ENCODE assay signal across 15 cellular contexts in the genomic region with DNA sequence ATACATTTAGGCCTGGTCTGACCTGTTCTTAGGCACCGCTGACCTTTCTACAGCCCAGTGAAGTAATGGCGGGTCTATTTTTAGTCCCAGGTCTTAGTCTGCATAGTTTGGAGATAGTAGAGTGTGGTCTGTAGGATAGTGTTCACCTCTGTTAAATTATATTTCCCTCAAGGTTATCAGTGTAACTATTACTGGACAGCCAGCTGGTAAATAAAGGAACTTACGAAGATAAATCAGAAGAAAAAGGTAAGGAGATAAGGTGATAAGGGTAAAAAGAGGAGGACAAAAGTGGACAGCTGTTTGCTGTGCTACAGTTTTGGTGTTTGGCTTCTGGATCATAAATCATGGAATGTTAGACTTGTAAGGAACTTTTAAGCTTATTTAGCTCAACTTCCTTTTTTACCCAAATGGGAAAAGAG.
"Had no signal": no experiment of that assay in that cellular context is flagged by ENCODE, and none has a peak within 500 bp of the region (broad histone marks: within the 10 kb centered on the region; RNA-seq: fewer than 3 reads in every experiment).

No MANE protein-coding gene starts in this region.

- H3K4me3 Mint-ChIP-seq: naive B cell, nephron, type B pancreatic cell had no signal

- H3K9me3 Mint-ChIP-seq: naive B cell, nephron had no signal

- H3K4me1 ChIP-seq: colonic mucosa, left lung had no signal

- H3K27me3 Mint-ChIP-seq: naive B cell, type B pancreatic cell had no signal

- H3K27me3 ChIP-seq: colonic mucosa, left lung, sigmoid colon had no signal

- H3K9me3 ChIP-seq: colonic mucosa, left lung, sigmoid colon had no signal

- H3K27ac ChIP-seq: colonic mucosa, left lung, sigmoid colon had no signal

- ATAC-seq: left lung had no signal

- H3K27ac Mint-ChIP-seq: type B pancreatic cell had no signal

- DNase-seq: colonic mucosa; dermis blood vessel endothelial cell; foreskin melanocyte; head of caudate nucleus; islet precursor cell; left lung; mesenchymal stem cell; naive B cell; sigmoid colon; small intestine; stimulated activated CD4-positive, alpha-beta T cell treated with anti-CD3 and anti-CD28 coated beads, Interleukin-12 subunit alpha, Interleukin-12 subunit beta, amount 100 ng/mL, for 4 hours; stimulated activated naive CD4-positive, alpha-beta T cell treated with Interleukin-2 at 50 U/mL for 16 hours had no signal

- H3K36me3 Mint-ChIP-seq: naive B cell had no signal

- H3K4me3 ChIP-seq: colonic mucosa, left lung, lung, sigmoid colon had no signal

- H3K36me3 ChIP-seq: colonic mucosa, left lung, sigmoid colon had no signal
